Comparison of ENCODE assay signal across 12 cellular contexts in the genomic region with DNA sequence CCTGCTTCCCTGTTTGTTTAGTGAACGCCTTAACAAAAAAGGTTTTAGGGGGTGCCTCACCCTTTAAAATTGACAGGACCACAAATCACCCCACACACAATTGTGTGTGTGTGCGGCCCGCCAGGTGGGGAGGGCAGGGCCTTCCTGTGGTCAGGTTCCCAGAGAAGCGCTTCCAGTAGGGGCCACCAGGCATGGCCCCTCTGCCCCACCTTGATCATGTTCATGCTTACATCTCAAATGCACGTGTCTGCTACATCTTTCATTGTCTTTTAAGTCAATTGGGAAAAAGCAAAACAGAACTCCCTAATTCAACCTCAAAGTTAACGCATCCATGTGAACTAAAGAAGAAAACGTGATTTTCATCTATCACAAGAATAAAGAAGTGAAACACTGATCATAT.
DNase-seq lines count a peak whose midpoint lies in the region; ATAC-seq, FAIRE-seq and TF ChIP-seq lines count a peak whose summit lies in the region.
"Had no signal": no experiment of that assay in that cellular context is flagged by ENCODE, and none has a peak within 500 bp of the region (broad histone marks: within the 10 kb centered on the region; RNA-seq: fewer than 3 reads in every experiment).

No MANE protein-coding gene starts in this region.

- H3K4me1 ChIP-seq in SJCRH30 (no peaks in the 10 kb centered on the region), upper lobe of right lung (no peaks in the 10 kb centered on the region)
- H3K4me1 ChIP-seq: ascending aorta had no signal

- FAIRE-seq in GM12891 (lab: Jason Lieb, UNC): peak; percentile 84
- FAIRE-seq: HepG2, keratinocyte had no signal

- ATAC-seq in GM19438 (IDR thresholded peaks at IDR 0.05; ENCODE audit: low read depth, unreplicated experiment) (peak; percentile 39), HG03108 (IDR thresholded peaks at IDR 0.05; ENCODE audit: unreplicated experiment) (peak; percentile 24), left lobe of liver (no peak), upper lobe of right lung (no peak)
- ATAC-seq in activated naive CD4-positive, alpha-beta T cell treated with anti-CD3 and anti-CD28 coated beads, Interleukin-2, amount 50 U/mL, for 72 hours: no peak
- ATAC-seq: HepG2 had no signal

- H3K9me3 Mint-ChIP-seq in activated naive CD4-positive, alpha-beta T cell treated with anti-CD3 and anti-CD28 coated beads, Interleukin-2, amount 50 U/mL, for 72 hours: no peaks in the 10 kb centered on the region

- no peaks in the 10 kb centered on the region for H3K36me3 Mint-ChIP-seq in activated naive CD4-positive, alpha-beta T cell treated with anti-CD3 and anti-CD28 coated beads, Interleukin-2, amount 50 U/mL, for 72 hours

- H3K27me3 ChIP-seq in SJCRH30 (peaks cover 39% of the 10 kb centered on the region), upper lobe of right lung (peaks cover 3% of the 10 kb centered on the region)
- H3K27me3 ChIP-seq: ascending aorta had no signal

- H3K27ac Mint-ChIP-seq in activated naive CD4-positive, alpha-beta T cell treated with anti-CD3 and anti-CD28 coated beads, Interleukin-2, amount 50 U/mL, for 72 hours: peak overlapping the region; percentile 1 to 49

- intact Hi-C loops in upper lobe of right lung (cut with DNase I): no loop called here

- TF ChIP-seq CTCF in upper lobe of right lung (IDR thresholded peaks at IDR 0.05): no peak

- H3K9me3 ChIP-seq in SJCRH30 (replicated peaks): no peaks in the 10 kb centered on the region
- H3K9me3 ChIP-seq in upper lobe of right lung: no peaks in the 10 kb centered on the region
- H3K9me3 ChIP-seq: ascending aorta had no signal

- no peak for DNase-seq in GM12891 (ENCODE audit: insufficient read length, low spot score)
- DNase-seq in activated naive CD4-positive, alpha-beta T cell treated with anti-CD3 and anti-CD28 coated beads, Interleukin-2, amount 50 U/mL, for 72 hours (ENCODE audit: low spot score in 2 of 2): no peak
- no peak for DNase-seq in left lobe of liver (ENCODE audit: low spot score)
- no peak for DNase-seq in SJCRH30
- no peak for DNase-seq in upper lobe of right lung
- no peak for DNase-seq in substantia nigra (lab: John Stamatoyannopoulos, UW)
- DNase-seq: NCI-H526 treated with DMSO at 0.1 percent for 48 hours had no signal

- H3K4me3 ChIP-seq in SJCRH30 (no peak overlapping the region), upper lobe of right lung (no peak overlapping the region)
- H3K4me3 ChIP-seq: ascending aorta had no signal

- TF ChIP-seq POLR2A in GM12891 (IDR thresholded peaks at IDR 0.05; ENCODE audit: low read depth, low read length): no peak

- H3K27ac ChIP-seq in SJCRH30: no peak overlapping the region
- H3K27ac ChIP-seq in upper lobe of right lung: no peak overlapping the region
- H3K27ac ChIP-seq in substantia nigra (ENCODE audit: low read depth, low read length, poor library complexity, severe bottlenecking): no peak overlapping the region
- H3K27ac ChIP-seq: ascending aorta had no signal

- H3K36me3 ChIP-seq in SJCRH30 (no peaks in the 10 kb centered on the region), upper lobe of right lung (no peaks in the 10 kb centered on the region)
- H3K36me3 ChIP-seq: ascending aorta had no signal

TF ChIP-seq in GM12891, 5 proteins besides CTCF, POLR2A, EP300 and RAD21:
- TF ChIP-seq TAF1 (IDR thresholded peaks at IDR 0.05; ENCODE audit: low read depth, low read length) (no peak), SPI1 (IDR thresholded peaks at IDR 0.05; ENCODE audit: low read depth, low read length) (no peak), POLR2AphosphoS5 (IDR thresholded peaks at IDR 0.05; ENCODE audit: low read depth, low read length) (no peak), POU2F2 (IDR thresholded peaks at IDR 0.05; ENCODE audit: low read depth, low read length) (no peak), PAX5 (IDR thresholded peaks at IDR 0.05; ENCODE audit: insufficient read depth, low read length, severe bottlenecking) (no peak)

Comparison
In these comparisons a context has a peak if more than half of its experiments do, and no peak if none do; other contexts are left out.
1. ATAC-seq: peak in GM19438 (single experiment) and HG03108 (single experiment); none in activated naive CD4-positive, alpha-beta T cell treated with anti-CD3 and anti-CD28 coated beads, Interleukin-2, amount 50 U/mL, for 72 hours (0 of 2), left lobe of liver (single experiment) and upper lobe of right lung (single experiment).